In the genomic region with DNA sequence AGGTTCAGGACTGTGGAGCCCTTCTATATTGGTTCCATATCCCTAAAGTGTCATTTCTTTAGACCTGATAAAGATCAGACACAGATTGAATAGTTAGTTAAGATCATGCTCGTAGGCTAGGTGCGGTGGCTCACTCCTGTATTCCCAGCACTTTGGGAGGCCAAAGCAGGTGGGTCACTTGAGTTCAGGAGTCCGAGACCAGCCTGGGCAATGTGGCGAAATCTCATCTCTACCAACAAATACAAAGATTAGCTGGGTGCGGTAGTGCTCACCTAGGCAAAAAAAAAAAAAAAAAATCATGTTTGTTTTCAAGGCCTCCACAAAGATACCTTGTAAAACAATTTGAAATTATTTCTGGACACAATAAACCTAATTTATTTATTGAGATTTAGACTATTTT, we compare ENCODE assay signal across 1 cellular context.
TF ChIP-seq lines count a peak whose summit lies in the region.

No MANE protein-coding gene starts in this region.

TF ChIP-seq in HepG2, 621 proteins besides CTCF, POLR2A, EP300 and RAD21 (continued from another document):
- TF ChIP-seq HNF4A (CRISPR knock-in tag; IDR thresholded peaks at IDR 0.05): peak; percentile 14; the same call in 1 of the 2 replicates
- TF ChIP-seq, protein P1, sequence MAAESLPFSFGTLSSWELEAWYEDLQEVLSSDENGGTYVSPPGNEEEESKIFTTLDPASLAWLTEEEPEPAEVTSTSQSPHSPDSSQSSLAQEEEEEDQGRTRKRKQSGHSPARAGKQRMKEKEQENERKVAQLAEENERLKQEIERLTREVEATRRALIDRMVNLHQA (CRISPR knock-in tag; IDR thresholded peaks at IDR 0.05): no peak
- peak; percentile 46; the same call in 1 of the 2 replicates for TF ChIP-seq RXRA (CRISPR knock-in tag; IDR thresholded peaks at IDR 0.05)
- TF ChIP-seq ZNF75D (CRISPR knock-in tag; IDR thresholded peaks at IDR 0.05; ENCODE audit: borderline replicate concordance): no peak
- TF ChIP-seq CEBPB (IDR thresholded peaks at IDR 0.05; ENCODE audit: borderline replicate concordance, low read depth, low read length): peak; percentile 12; the same call in 1 of the 2 replicates
- TF ChIP-seq, protein P2, sequence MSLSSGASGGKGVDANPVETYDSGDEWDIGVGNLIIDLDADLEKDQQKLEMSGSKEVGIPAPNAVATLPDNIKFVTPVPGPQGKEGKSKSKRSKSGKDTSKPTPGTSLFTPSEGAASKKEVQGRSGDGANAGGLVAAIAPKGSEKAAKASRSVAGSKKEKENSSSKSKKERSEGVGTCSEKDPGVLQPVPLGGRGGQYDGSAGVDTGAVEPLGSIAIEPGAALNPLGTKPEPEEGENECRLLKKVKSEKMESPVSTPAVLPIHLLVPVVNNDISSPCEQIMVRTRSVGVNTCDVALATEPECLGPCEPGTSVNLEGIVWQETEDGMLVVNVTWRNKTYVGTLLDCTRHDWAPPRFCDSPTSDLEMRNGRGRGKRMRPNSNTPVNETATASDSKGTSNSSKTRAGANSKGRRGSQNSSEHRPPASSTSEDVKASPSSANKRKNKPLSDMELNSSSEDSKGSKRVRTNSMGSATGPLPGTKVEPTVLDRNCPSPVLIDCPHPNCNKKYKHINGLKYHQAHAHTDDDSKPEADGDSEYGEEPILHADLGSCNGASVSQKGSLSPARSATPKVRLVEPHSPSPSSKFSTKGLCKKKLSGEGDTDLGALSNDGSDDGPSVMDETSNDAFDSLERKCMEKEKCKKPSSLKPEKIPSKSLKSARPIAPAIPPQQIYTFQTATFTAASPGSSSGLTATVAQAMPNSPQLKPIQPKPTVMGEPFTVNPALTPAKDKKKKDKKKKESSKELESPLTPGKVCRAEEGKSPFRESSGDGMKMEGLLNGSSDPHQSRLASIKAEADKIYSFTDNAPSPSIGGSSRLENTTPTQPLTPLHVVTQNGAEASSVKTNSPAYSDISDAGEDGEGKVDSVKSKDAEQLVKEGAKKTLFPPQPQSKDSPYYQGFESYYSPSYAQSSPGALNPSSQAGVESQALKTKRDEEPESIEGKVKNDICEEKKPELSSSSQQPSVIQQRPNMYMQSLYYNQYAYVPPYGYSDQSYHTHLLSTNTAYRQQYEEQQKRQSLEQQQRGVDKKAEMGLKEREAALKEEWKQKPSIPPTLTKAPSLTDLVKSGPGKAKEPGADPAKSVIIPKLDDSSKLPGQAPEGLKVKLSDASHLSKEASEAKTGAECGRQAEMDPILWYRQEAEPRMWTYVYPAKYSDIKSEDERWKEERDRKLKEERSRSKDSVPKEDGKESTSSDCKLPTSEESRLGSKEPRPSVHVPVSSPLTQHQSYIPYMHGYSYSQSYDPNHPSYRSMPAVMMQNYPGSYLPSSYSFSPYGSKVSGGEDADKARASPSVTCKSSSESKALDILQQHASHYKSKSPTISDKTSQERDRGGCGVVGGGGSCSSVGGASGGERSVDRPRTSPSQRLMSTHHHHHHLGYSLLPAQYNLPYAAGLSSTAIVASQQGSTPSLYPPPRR (CRISPR knock-in tag; IDR thresholded peaks at IDR 0.05; ENCODE audit: borderline replicate concordance): no peak
- peak; percentile 69 for TF ChIP-seq ZNF460 (CRISPR knock-in tag; IDR thresholded peaks at IDR 0.05; ENCODE audit: borderline replicate concordance)
- TF ChIP-seq CBX1 (IDR thresholded peaks at IDR 0.05; ENCODE audit: low read depth): no peak
- no peak for TF ChIP-seq ZNF350 (CRISPR knock-in tag; IDR thresholded peaks at IDR 0.05; ENCODE audit: borderline replicate concordance, low read depth)
